In genomic region chr20:57470212-57470522, GRCh38 we compare ENCODE assay signal across 1 cellular context.
TF ChIP-seq lines count a peak whose summit lies in the region.

No MANE protein-coding gene starts in this region.

TF ChIP-seq in GM23338, 12 proteins besides CTCF, POLR2A, EP300 and RAD21 (continued from another document):
- no peak for TF ChIP-seq ZNF462 (CRISPR knock-in tag; IDR thresholded peaks at IDR 0.05)
- no peak for TF ChIP-seq ZNF331 (CRISPR knock-in tag; IDR thresholded peaks at IDR 0.05; ENCODE audit: low read depth)
